Comparison of ENCODE assay signal across 8 cellular contexts in the genomic region with DNA sequence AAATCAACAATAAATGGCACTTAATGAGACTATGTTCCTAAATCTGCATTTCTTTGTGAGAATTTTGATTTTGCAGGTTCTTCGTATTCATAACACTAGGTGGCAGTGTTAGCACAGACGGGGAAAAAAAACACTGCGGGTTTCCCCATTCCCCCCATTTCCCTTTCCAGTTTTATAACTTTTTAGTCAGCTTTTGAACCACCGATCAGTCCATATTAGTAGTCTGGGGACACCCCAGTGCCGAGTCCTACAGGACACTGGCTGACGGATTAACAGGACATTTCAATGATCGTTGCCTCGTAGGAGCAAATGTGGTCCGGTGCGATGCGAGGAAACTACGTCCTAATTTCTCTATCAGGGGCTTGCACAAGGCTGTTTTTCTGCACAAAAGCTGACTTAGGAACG.
DNase-seq lines count a peak whose midpoint lies in the region; ATAC-seq and TF ChIP-seq lines count a peak whose summit lies in the region.

No MANE protein-coding gene starts in this region.

- no peak for ATAC-seq in HG03457 (IDR thresholded peaks at IDR 0.05; ENCODE audit: unreplicated experiment)

- H3K36me3 ChIP-seq in rectal smooth muscle tissue (ENCODE audit: control insufficient read depth, insufficient read depth, low read length): no peaks in the 10 kb centered on the region

- no peak overlapping the region for H3K9ac ChIP-seq in rectal smooth muscle tissue (ENCODE audit: low read length)

- no peak overlapping the region for H3K27ac ChIP-seq in rectal smooth muscle tissue (ENCODE audit: low read depth, low read length)

- peak; percentile 4 for DNase-seq in stimulated activated CD4-positive, alpha-beta T cell treated with anti-CD3 and anti-CD28 coated beads, Interleukin-4, amount 100 ng/mL, for 1 hour
- no peak for DNase-seq in stimulated activated CD4-positive, alpha-beta T cell treated with anti-CD3 and anti-CD28 coated beads, Interleukin-12 subunit alpha, Interleukin-12 subunit beta, amount 100 ng/mL, for 4 hours
- peak; percentile 34 for DNase-seq in NCI-H1694 (lab: John Stamatoyannopoulos, UW)
- DNase-seq in activated T-cell treated with anti-CD3 and anti-CD28 coated beads, Interleukin-2, amount 50 U/mL, for 48 hours: peak; percentile 29 to 38
- peak; percentile 16 to 62 for DNase-seq in foreskin fibroblast
- DNase-seq in 8988T: no peak

- H3K4me1 ChIP-seq in rectal smooth muscle tissue (ENCODE audit: control insufficient read depth, insufficient read depth, low read length): no peaks in the 10 kb centered on the region

- TF ChIP-seq CTCF in foreskin fibroblast (IDR thresholded peaks at IDR 0.05; ENCODE audit: low read depth, low read length): peak; percentile 69

- H3K4me3 ChIP-seq in foreskin fibroblast (ENCODE audit: low read depth in 1 of 2, low read length in 2 of 2): peak overlapping the region; percentile 52 to 60
- H3K4me3 ChIP-seq in rectal smooth muscle tissue (ENCODE audit: low read length): peak overlapping the region; percentile 25

- no peaks in the 10 kb centered on the region for H3K27me3 ChIP-seq in rectal smooth muscle tissue (ENCODE audit: control insufficient read depth, insufficient read depth, low read length)

Comparison
In these comparisons a context has a peak if more than half of its experiments do, and no peak if none do; other contexts are left out.
1. DNase-seq: peak in stimulated activated CD4-positive, alpha-beta T cell treated with anti-CD3 and anti-CD28 coated beads, Interleukin-4, amount 100 ng/mL, for 1 hour (single experiment), NCI-H1694 (single experiment), activated T-cell treated with anti-CD3 and anti-CD28 coated beads, Interleukin-2, amount 50 U/mL, for 48 hours (2 of 2) and foreskin fibroblast (2 of 2); none in stimulated activated CD4-positive, alpha-beta T cell treated with anti-CD3 and anti-CD28 coated beads, Interleukin-12 subunit alpha, Interleukin-12 subunit beta, amount 100 ng/mL, for 4 hours (single experiment) and 8988T (single experiment).